Comparison of ENCODE assay signal across 15 cellular contexts in the genomic region with DNA sequence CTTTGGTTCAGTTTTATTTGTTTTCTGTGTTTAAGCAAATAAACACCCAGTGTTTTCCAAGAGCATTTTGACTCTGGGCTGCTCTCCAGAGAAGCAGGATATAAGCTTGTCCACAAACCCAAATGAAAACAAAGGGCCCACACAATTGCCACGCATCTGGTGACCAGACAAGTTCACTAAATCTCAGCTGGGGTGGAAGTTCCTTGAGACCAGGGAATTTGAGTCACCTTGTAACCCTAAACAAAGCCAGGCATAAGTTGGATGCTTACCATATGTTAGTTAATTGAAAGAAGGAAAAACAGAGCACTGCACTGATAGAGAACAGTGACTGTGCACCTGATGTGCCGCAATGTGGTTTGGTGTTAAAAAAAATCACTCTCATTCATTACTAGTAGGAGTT. TPM values are rescaled to one million over a fixed set of nuclear protein-coding genes. Genes with fewer than 3 reads are reported as not detected.
DNase-seq lines count a peak whose midpoint lies in the region.
"Had no signal": no experiment of that assay in that cellular context is flagged by ENCODE, and none has a peak within 500 bp of the region (broad histone marks: within the 10 kb centered on the region; RNA-seq: fewer than 3 reads in every experiment).

No MANE protein-coding gene starts in this region.

- peaks cover 18% of the 10 kb centered on the region for H3K4me1 Mint-ChIP-seq in activated T-helper 2 cell treated with anti-CD3 and anti-CD28 coated beads, Interferon-gamma antibody, Interleukin-2, Interleukin-4, amounts not matched to agents 10 μg/mL and 5 μg/mL and 100 μg/mL, durations not matched to agents 14 hours and 24 hours and 36 hours (ENCODE audit: low read depth)
- H3K4me1 Mint-ChIP-seq: GM23338 had no signal

- H3K9me3 Mint-ChIP-seq in activated T-helper 2 cell treated with anti-CD3 and anti-CD28 coated beads, Interferon-gamma antibody, Interleukin-2, Interleukin-4, amounts not matched to agents 10 μg/mL and 5 μg/mL and 100 μg/mL, durations not matched to agents 14 hours and 24 hours and 36 hours, result no peaks in the 10 kb centered on the region
- H3K9me3 Mint-ChIP-seq: GM23338 had no signal

- H3K27ac Mint-ChIP-seq in activated T-helper 2 cell treated with anti-CD3 and anti-CD28 coated beads, Interferon-gamma antibody, Interleukin-2, Interleukin-4, amounts not matched to agents 10 μg/mL and 5 μg/mL and 100 μg/mL, durations not matched to agents 14 hours and 24 hours and 36 hours, result no peak overlapping the region
- H3K27ac Mint-ChIP-seq: GM23338, neural progenitor cell had no signal

- H3K27me3 Mint-ChIP-seq in activated T-helper 2 cell treated with anti-CD3 and anti-CD28 coated beads, Interferon-gamma antibody, Interleukin-2, Interleukin-4, amounts not matched to agents 10 μg/mL and 5 μg/mL and 100 μg/mL, durations not matched to agents 14 hours and 24 hours and 36 hours (ENCODE audit: low read depth), result peaks cover 4% of the 10 kb centered on the region

- intact Hi-C loops in activated T-helper 2 cell treated with anti-CD3 and anti-CD28 coated beads, Interferon-gamma antibody, Interleukin-2, Interleukin-4, amounts not matched to agents 10 μg/mL and 5 μg/mL and 100 μg/mL, durations not matched to agents 14 hours and 24 hours and 36 hours (cut with micrococcal nuclease), result loop anchor here (2.0 kb wide), 1 partner anchor 89 kb away; a partner anchor contains a TSS

- H3K36me3 Mint-ChIP-seq in activated T-helper 2 cell treated with anti-CD3 and anti-CD28 coated beads, Interferon-gamma antibody, Interleukin-2, Interleukin-4, amounts not matched to agents 10 μg/mL and 5 μg/mL and 100 μg/mL, durations not matched to agents 14 hours and 24 hours and 36 hours (ENCODE audit: low read depth), result no peaks in the 10 kb centered on the region
- H3K36me3 Mint-ChIP-seq: brain had no signal

- H3K4me3 Mint-ChIP-seq in activated T-helper 2 cell treated with anti-CD3 and anti-CD28 coated beads, Interferon-gamma antibody, Interleukin-2, Interleukin-4, amounts not matched to agents 10 μg/mL and 5 μg/mL and 100 μg/mL, durations not matched to agents 14 hours and 24 hours and 36 hours (ENCODE audit: low read depth), result no peak overlapping the region
- H3K4me3 Mint-ChIP-seq: GM23338, neural progenitor cell had no signal

- DNase-seq in DMS 273 (lab: John Stamatoyannopoulos, UW; ENCODE audit: unreplicated experiment) (peak; percentile 12), DMS 273 treated with DMSO at 0.1 percent for 48 hours (lab: John Stamatoyannopoulos, UW) (no peak), NCI-H774 (lab: John Stamatoyannopoulos, UW) (peak; percentile 30), epidermal melanocyte (ENCODE audit: insufficient read length, low spot score) (peak; percentile 86), smooth muscle cell of the brain vasculature (ENCODE audit: low read depth, low spot score) (peak; percentile 64), cerebellum (ENCODE audit: low spot score) (no peak)
- DNase-seq in activated CD4-positive, alpha-beta T cell treated with anti-CD3 and anti-CD28 coated beads, Interleukin-2, amount 50 U/mL, for 1 hour, result no peak
- DNase-seq in activated T-helper 2 cell treated with anti-CD3 and anti-CD28 coated beads, Interferon-gamma antibody, Interleukin-2, Interleukin-4, amounts not matched to agents 10 μg/mL and 5 μg/mL and 100 μg/mL, durations not matched to agents 14 hours and 24 hours and 36 hours (ENCODE audit: low spot score), result no peak
- DNase-seq: 8988T; left colon; stimulated activated CD4-positive, alpha-beta T cell treated with anti-CD3 and anti-CD28 coated beads, Interleukin-1b, Interleukin-23, amount 100 ng/mL, for 48 hours; stimulated activated naive CD4-positive, alpha-beta T cell had no signal

RNA-seq across cellular contexts. Expression of a gene that starts 1.6 kb away (rescaled TPM):
- 83.7 and 96.4 TPM in 2 replicates for total RNA-seq in activated T-helper 2 cell treated with anti-CD3 and anti-CD28 coated beads, Interferon-gamma antibody, Interleukin-2, Interleukin-4, amounts not matched to agents 10 μg/mL and 5 μg/mL and 100 μg/mL, durations not matched to agents 14 hours and 24 hours and 36 hours
- 53.3 TPM for total RNA-seq in cerebellum

Comparison
In these comparisons a context has a peak if more than half of its experiments do, and no peak if none do; other contexts are left out.
1. DNase-seq: peak in DMS 273 (single experiment), NCI-H774 (single experiment), epidermal melanocyte (single experiment) and smooth muscle cell of the brain vasculature (single experiment); none in DMS 273 treated with DMSO at 0.1 percent for 48 hours (single experiment), activated CD4-positive, alpha-beta T cell treated with anti-CD3 and anti-CD28 coated beads, Interleukin-2, amount 50 U/mL, for 1 hour (single experiment), activated T-helper 2 cell treated with anti-CD3 and anti-CD28 coated beads, Interferon-gamma antibody, Interleukin-2, Interleukin-4, amounts not matched to agents 10 μg/mL and 5 μg/mL and 100 μg/mL, durations not matched to agents 14 hours and 24 hours and 36 hours (single experiment) and cerebellum (single experiment).